ENCODE assay signal across 14 cellular contexts in genomic region chr14:73718742-73719251, GRCh38. TPM values are rescaled to one million over a fixed set of nuclear protein-coding genes. Genes with fewer than 3 reads are reported as not detected.
DNase-seq lines count a peak whose midpoint lies in the region; ATAC-seq and TF ChIP-seq lines count a peak whose summit lies in the region.
"Had no signal": no experiment of that assay in that cellular context is flagged by ENCODE, and none has a peak within 500 bp of the region (broad histone marks: within the 10 kb centered on the region; RNA-seq: fewer than 3 reads in every experiment).

No MANE protein-coding gene starts in this region.

- peak overlapping the region; percentile 87 for H3K27ac Mint-ChIP-seq in central memory CD8-positive, alpha-beta T cell (ENCODE audit: low read depth)

- no peak for TF ChIP-seq CTCF in lower lobe of right lung (IDR thresholded peaks at IDR 0.05)

- H3K27ac ChIP-seq in HUES48 (ENCODE audit: low read depth, low read length) (peak overlapping the region; percentile 52), lower lobe of right lung (no peak overlapping the region)

- H3K36me3 ChIP-seq in HUES48 (ENCODE audit: control insufficient read depth, insufficient read depth, low read length) = peaks cover 18% of the 10 kb centered on the region
- H3K36me3 ChIP-seq in lower lobe of right lung = peaks cover 84% of the 10 kb centered on the region

- no peaks in the 10 kb centered on the region for H3K9me3 Mint-ChIP-seq in central memory CD8-positive, alpha-beta T cell
- H3K9me3 Mint-ChIP-seq: activated naive CD4-positive, alpha-beta T cell treated with anti-CD3 and anti-CD28 coated beads, Interleukin-2, amount 50 U/mL, for 24 hours had no signal

- H3K4me3 ChIP-seq in HUES48 (ENCODE audit: low read depth, low read length) (peak overlapping the region; percentile 68), lower lobe of right lung (no peak overlapping the region)
- H3K4me3 ChIP-seq: BLaER1 treated with 17β-estradiol and CSF1 and Interleukin-3, amounts not matched to agents 10 nM and 100 nM had no signal

- H3K9me3 ChIP-seq in HUES48 (ENCODE audit: control insufficient read depth, insufficient read depth, low read length) = no peaks in the 10 kb centered on the region
- H3K9me3 ChIP-seq in lower lobe of right lung = no peaks in the 10 kb centered on the region
- H3K9me3 ChIP-seq: BLaER1 treated with 17β-estradiol and CSF1 and Interleukin-3, amounts not matched to agents 10 nM and 100 nM had no signal

- no peak overlapping the region for H3K4me3 Mint-ChIP-seq in central memory CD8-positive, alpha-beta T cell
- H3K4me3 Mint-ChIP-seq: activated naive CD4-positive, alpha-beta T cell treated with anti-CD3 and anti-CD28 coated beads, Interleukin-2, amount 50 U/mL, for 24 hours had no signal

- intact Hi-C loops in lower lobe of right lung (cut with DNase I) = no loop called here

- H3K4me1 ChIP-seq in HUES48 (ENCODE audit: control insufficient read depth, insufficient read depth, low read length) = peaks cover 42% of the 10 kb centered on the region
- peaks cover 15% of the 10 kb centered on the region for H3K4me1 ChIP-seq in lower lobe of right lung

- H3K27me3 ChIP-seq in HUES48 (ENCODE audit: control insufficient read depth, insufficient read depth, low read length) = peaks cover 6% of the 10 kb centered on the region
- no peaks in the 10 kb centered on the region for H3K27me3 ChIP-seq in lower lobe of right lung (ENCODE audit: low read depth)
- H3K27me3 ChIP-seq: BLaER1 treated with 17β-estradiol and CSF1 and Interleukin-3, amounts not matched to agents 10 nM and 100 nM had no signal

- no peaks in the 10 kb centered on the region for H3K27me3 Mint-ChIP-seq in central memory CD8-positive, alpha-beta T cell
- H3K27me3 Mint-ChIP-seq: activated naive CD4-positive, alpha-beta T cell treated with anti-CD3 and anti-CD28 coated beads, Interleukin-2, amount 50 U/mL, for 24 hours had no signal

- H3K36me3 Mint-ChIP-seq in central memory CD8-positive, alpha-beta T cell (ENCODE audit: insufficient read depth) = peaks cover 63% of the 10 kb centered on the region

- ATAC-seq in central memory CD8-positive, alpha-beta T cell (replicated peaks; ENCODE audit: extremely low read depth, poor library complexity, severe bottlenecking) = no peak
- ATAC-seq in HG02798 (IDR thresholded peaks at IDR 0.05; ENCODE audit: poor library complexity, unreplicated experiment) (no peak), lower lobe of right lung (no peak)
- ATAC-seq: HCT116, left lobe of liver had no signal

- DNase-seq in central memory CD8-positive, alpha-beta T cell (ENCODE audit: low spot score in 2 of 2) = no peak
- peak; percentile 82 for DNase-seq in iPS-NIHi11 (ENCODE audit: low spot score)
- peak; percentile 89 for DNase-seq in retina
- no peak for DNase-seq in medulla oblongata (ENCODE audit: extremely low spot score)
- DNase-seq in amniotic stem cell (lab: John Stamatoyannopoulos, UW) = no peak
- DNase-seq in lower lobe of right lung = no peak
- DNase-seq: activated CD4-positive, alpha-beta T cell treated with anti-CD3 and anti-CD28 coated beads, Interleukin-2, amount 50 U/mL, for 1 hour; NCI-H748 treated with DMSO at 0.1 percent for 48 hours had no signal

- H3K4me1 Mint-ChIP-seq in central memory CD8-positive, alpha-beta T cell = peaks cover 1% of the 10 kb centered on the region

- H3K9ac ChIP-seq in HUES48 (ENCODE audit: low read depth, low read length) = peak overlapping the region; percentile 67; the same call in 1 of the 2 replicates
- H3K9ac ChIP-seq: BLaER1 treated with 17β-estradiol and CSF1 and Interleukin-3, amounts not matched to agents 10 nM and 100 nM had no signal

RNA-seq across cellular contexts. Expression of gene PNMA1, which starts 4.6 kb away (rescaled TPM):
- 24.4 TPM for total RNA-seq in lower lobe of right lung

Comparison
In these comparisons a context has a peak if more than half of its experiments do, and no peak if none do; other contexts are left out.
1. DNase-seq: peak in iPS-NIHi11 (single experiment) and retina (single experiment); none in central memory CD8-positive, alpha-beta T cell (0 of 2), medulla oblongata (single experiment), amniotic stem cell (single experiment) and lower lobe of right lung (single experiment).